ENCODE assay signal across 28 cellular contexts in the genomic region with DNA sequence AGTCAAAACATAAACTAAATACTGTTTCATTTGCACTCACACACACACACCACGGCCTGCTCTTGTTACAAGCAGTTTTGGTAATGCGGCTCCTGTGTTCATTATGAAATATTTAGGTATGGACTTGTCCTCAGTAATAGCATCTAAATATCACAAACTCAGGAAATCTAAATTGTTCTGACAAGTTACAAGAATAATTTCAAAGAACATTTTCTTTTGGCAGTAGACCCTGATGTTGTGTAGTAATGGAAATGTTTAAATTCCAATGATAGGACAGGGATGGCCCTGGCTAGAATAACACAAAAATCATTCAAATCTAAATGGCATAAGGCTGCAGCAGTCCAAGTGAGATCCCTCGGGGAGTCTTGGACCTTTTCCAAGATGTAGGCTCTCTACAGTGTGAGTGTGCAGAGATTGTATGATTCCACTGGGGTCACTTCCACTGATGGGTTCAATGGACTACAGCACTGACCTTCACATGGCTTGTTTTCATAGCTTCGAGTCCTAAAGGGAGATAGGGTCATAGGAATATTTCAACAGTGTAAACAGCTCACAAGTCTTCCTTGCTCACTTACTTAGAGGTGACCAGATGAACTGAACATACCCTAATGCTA.
A peak's percentile ranks its signal among the peaks of the same experiment; 100 is the strongest.
DNase-seq lines count a peak whose midpoint lies in the region; ATAC-seq and TF ChIP-seq lines count a peak whose summit lies in the region.
"Had no signal": no experiment of that assay in that cellular context is flagged by ENCODE, and none has a peak within 500 bp of the region (broad histone marks: within the 10 kb centered on the region; RNA-seq: fewer than 3 reads in every experiment).

No MANE protein-coding gene starts in this region.

- peak; percentile 28 for DNase-seq in EH (ENCODE audit: low read depth)
- peak; percentile 36 for DNase-seq in M059J (ENCODE audit: low read depth)
- no peak for DNase-seq in esophagus muscularis mucosa (ENCODE audit: extremely low spot score)
- DNase-seq in left lobe of liver (ENCODE audit: low spot score) = no peak
- no peak for DNase-seq in SJCRH30
- DNase-seq: activated CD4-positive, alpha-beta T cell treated with anti-CD3 and anti-CD28 coated beads for 48 hours; activated T-cell treated with anti-CD3 and anti-CD28 coated beads, Interleukin-2, amount 50 U/mL, for 24 hours; Calu3; effector CD4-positive, alpha-beta T cell; foreskin keratinocyte; left colon; NCI-H1048; NCI-H1694; NCI-H226; NCI-H774; stimulated activated CD4-positive, alpha-beta T cell treated with anti-CD3 and anti-CD28 coated beads, Interleukin-12 subunit alpha, Interleukin-12 subunit beta, amount 100 ng/mL, for 4 hours; stimulated activated CD4-positive, alpha-beta T cell treated with anti-CD3 and anti-CD28 coated beads, Interleukin-4, amount 100 ng/mL, for 24 hours; SW 1271; T-helper 9 cell; upper lobe of left lung had no signal

- TF ChIP-seq CTCF in esophagus muscularis mucosa (IDR thresholded peaks at IDR 0.05) = no peak

- H3K4me3 ChIP-seq in esophagus muscularis mucosa = no peak overlapping the region
- no peak overlapping the region for H3K4me3 ChIP-seq in SJCRH30
- H3K4me3 ChIP-seq: adrenal gland, upper lobe of left lung had no signal

- H3K4me1 ChIP-seq in esophagus muscularis mucosa = peaks cover 11 to 57% (median 42%) of the 10 kb centered on the region in 4 donors
- no peaks in the 10 kb centered on the region for H3K4me1 ChIP-seq in SJCRH30
- H3K4me1 ChIP-seq: foreskin keratinocyte had no signal

- peak; percentile 31 for ATAC-seq in left lobe of liver
- ATAC-seq in HG03342 (IDR thresholded peaks at IDR 0.05; ENCODE audit: unreplicated experiment) = no peak
- ATAC-seq in HG02884 (IDR thresholded peaks at IDR 0.05; ENCODE audit: unreplicated experiment) = no peak
- ATAC-seq: foreskin keratinocyte; left colon; sciatic nerve; stimulated activated effector memory CD8-positive, alpha-beta T cell treated with anti-CD3 and anti-CD28 coated beads, Interleukin-12 subunit alpha, Interleukin-12 subunit beta, amount 100 ng/mL, for 72 hours had no signal

- WGBS in esophagus muscularis mucosa = 49% methylated on average over 4 of the region's 4 CpGs

- intact Hi-C loops in esophagus muscularis mucosa (cut with DNase I) = loop anchor here (10.0 kb wide), 1 partner anchor 537 kb away; no protein-coding TSS in a partner anchor

- H3K27ac ChIP-seq in esophagus muscularis mucosa (replicated peaks in 1 of 4) (peak overlapping the region; percentile 42 to 78 (median 66)), SJCRH30 (no peak overlapping the region)
- H3K27ac ChIP-seq: foreskin keratinocyte, HL-60, neutrophil, upper lobe of left lung, VCaP had no signal

- no peak for TF ChIP-seq POLR2A in esophagus muscularis mucosa (IDR thresholded peaks at IDR 0.05; ENCODE audit: low read depth)

- TF ChIP-seq EP300 in esophagus muscularis mucosa (IDR thresholded peaks at IDR 0.05) = no peak

- H3K27me3 ChIP-seq in esophagus muscularis mucosa (no peaks in the 10 kb centered on the region), SJCRH30 (no peaks in the 10 kb centered on the region)
- H3K27me3 ChIP-seq: adrenal gland, foreskin keratinocyte, neutrophil, upper lobe of left lung had no signal

- H3K9me3 ChIP-seq in esophagus muscularis mucosa = no peaks in the 10 kb centered on the region
- no peaks in the 10 kb centered on the region for H3K9me3 ChIP-seq in SJCRH30 (replicated peaks)
- H3K9me3 ChIP-seq: adrenal gland, neutrophil, upper lobe of left lung had no signal

- H3K36me3 ChIP-seq in esophagus muscularis mucosa = no peaks in the 10 kb centered on the region
- H3K36me3 ChIP-seq in SJCRH30 = no peaks in the 10 kb centered on the region
- H3K36me3 ChIP-seq: adrenal gland, neutrophil, upper lobe of left lung had no signal

Comparison
In these comparisons a context has a peak if more than half of its experiments do, and no peak if none do; other contexts are left out.
1. DNase-seq: peak in EH (single experiment) and M059J (single experiment); none in esophagus muscularis mucosa (single experiment), left lobe of liver (single experiment) and SJCRH30 (0 of 2).